ENCODE assay signal across 2 cellular contexts in genomic region chr1:85526216-85526615, GRCh38. TPM values are rescaled to one million over a fixed set of nuclear protein-coding genes. Genes with fewer than 3 reads are reported as not detected.
"Had no signal": no experiment of that assay in that cellular context is flagged by ENCODE, and none has a peak within 500 bp of the region (broad histone marks: within the 10 kb centered on the region; RNA-seq: fewer than 3 reads in every experiment).

No MANE protein-coding gene starts in this region.

RNA-seq across cellular contexts. Expression of gene CCN1, which starts 54.3 kb away (rescaled TPM):
- total RNA-seq: activated CD4-positive, alpha-beta memory T cell treated with anti-CD3 and anti-CD28 coated beads for 36 hours; activated naive CD4-positive, alpha-beta T cell treated with anti-CD3 and anti-CD28 coated beads, Interleukin-2, amount 50 U/mL, for 72 hours had no signal
